Comparison of ENCODE assay signal across 28 cellular contexts in the genomic region with DNA sequence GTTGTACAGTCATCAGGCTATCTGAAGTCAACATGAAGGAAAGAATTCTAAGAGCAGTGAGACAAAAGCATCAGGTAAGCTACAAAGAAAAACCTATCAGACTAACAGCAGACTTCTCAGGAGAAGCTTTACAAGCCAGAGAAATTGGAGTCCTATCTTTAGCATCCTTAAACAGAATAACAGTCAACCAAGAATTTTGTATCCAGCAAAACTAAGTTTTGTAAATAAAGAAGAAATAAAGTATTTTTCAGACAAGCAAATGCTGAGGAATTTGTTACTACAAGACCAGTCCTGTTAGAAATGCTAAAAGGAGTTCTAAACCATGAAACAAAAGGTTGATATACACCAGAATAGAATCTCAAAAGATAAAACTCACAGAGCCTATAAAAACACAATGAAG.
"Had no signal": no experiment of that assay in that cellular context is flagged by ENCODE, and none has a peak within 500 bp of the region (broad histone marks: within the 10 kb centered on the region; RNA-seq: fewer than 3 reads in every experiment).

No MANE protein-coding gene starts in this region.

- FAIRE-seq: colon, endometrium, endothelial cell of umbilical vein, frontal cortex had no signal

- H3K4me3 ChIP-seq: colonic mucosa, coronary artery, dorsolateral prefrontal cortex, esophagus muscularis mucosa, esophagus squamous epithelium, gastrocnemius medialis, gastroesophageal sphincter, heart left ventricle, heart right ventricle had no signal

- H3K4me1 ChIP-seq: colonic mucosa, esophagus muscularis mucosa, esophagus squamous epithelium, foreskin keratinocyte, gastrocnemius medialis, gastroesophageal sphincter, heart left ventricle, heart right ventricle had no signal

- H3K36me3 ChIP-seq: colonic mucosa, esophagus muscularis mucosa, esophagus squamous epithelium, gastrocnemius medialis, gastroesophageal sphincter, heart left ventricle, heart right ventricle had no signal

- H3K27ac Mint-ChIP-seq: dendritic cell treated with granulocyte-macrophage colony-stimulating factor and Interleukin-4, amounts not matched to agents 40 ng/mL and 50 ng/mL, for 4 days; effector memory CD8-positive, alpha-beta T cell had no signal

- H3K4me3 Mint-ChIP-seq: dendritic cell treated with granulocyte-macrophage colony-stimulating factor and Interleukin-4, amounts not matched to agents 40 ng/mL and 50 ng/mL, for 4 days; effector memory CD8-positive, alpha-beta T cell had no signal

- ATAC-seq: effector memory CD8-positive, alpha-beta T cell; esophagus mucosa; foreskin keratinocyte; gastrocnemius medialis; gastroesophageal sphincter; heart left ventricle; heart right ventricle had no signal

- H3K9me3 ChIP-seq: colonic mucosa, gastrocnemius medialis had no signal

- H3K27me3 Mint-ChIP-seq: dendritic cell treated with granulocyte-macrophage colony-stimulating factor and Interleukin-4, amounts not matched to agents 40 ng/mL and 50 ng/mL, for 4 days; effector memory CD8-positive, alpha-beta T cell had no signal

- H3K27me3 ChIP-seq: colonic mucosa, dorsolateral prefrontal cortex, esophagus muscularis mucosa, esophagus squamous epithelium, foreskin keratinocyte, gastrocnemius medialis, gastroesophageal sphincter, heart left ventricle, heart right ventricle had no signal

- DNase-seq: colonic mucosa; cortex of kidney; dermis blood vessel endothelial cell; dorsolateral prefrontal cortex; effector CD4-positive, alpha-beta T cell; effector CD8-positive, alpha-beta T cell; effector memory CD4-positive, alpha-beta T cell; effector memory CD8-positive, alpha-beta T cell; erythroblast; esophagus squamous epithelium; foreskin fibroblast; foreskin keratinocyte; foreskin melanocyte; gastrocnemius medialis; glutamatergic neuron; head of caudate nucleus; heart left ventricle; heart right ventricle had no signal

- H3K27ac ChIP-seq: colonic mucosa, coronary artery, dorsolateral prefrontal cortex, epithelial cell of prostate, esophagus muscularis mucosa, esophagus squamous epithelium, foreskin keratinocyte, gastrocnemius medialis, gastroesophageal sphincter, heart left ventricle, heart right ventricle had no signal
